8 cellular contexts compared by ENCODE assay signal in genomic region chr10:80498833-80499671, GRCh38. TPM values are rescaled to one million over a fixed set of nuclear protein-coding genes. Genes with fewer than 3 reads are reported as not detected.
DNase-seq lines count a peak whose midpoint lies in the region; ATAC-seq, FAIRE-seq and TF ChIP-seq lines count a peak whose summit lies in the region.

No MANE protein-coding gene starts in this region.

- no peaks in the 10 kb centered on the region for H4K20me1 ChIP-seq in OCI-LY7 (ENCODE audit: insufficient read depth, low read length)

- no peaks in the 10 kb centered on the region for H3K9me2 ChIP-seq in OCI-LY7 (ENCODE audit: insufficient read depth, low read length)

- WGBS in A549 (ENCODE audit: missing lambda C conversion rate): 14% methylated on average over 13 of the region's 14 CpGs
- WGBS in body of pancreas, 2 donors: 11 to 12% methylated on average over 8 to 14 of the region's 14 CpGs

- peaks cover 26% of the 10 kb centered on the region for H3K79me2 ChIP-seq in OCI-LY7 (ENCODE audit: insufficient read depth, low read depth, low read length)

- peaks cover 0 to 13% (median 6%) of the 10 kb centered on the region in 3 donors for H3K27me3 Mint-ChIP-seq in immature natural killer cell (ENCODE audit: low read depth in 3 of 3)

- H3K4me1 Mint-ChIP-seq in immature natural killer cell: peaks cover 99 to 100% of the 10 kb centered on the region in 2 donors

- no peak for FAIRE-seq in A549 (lab: Jason Lieb, UNC)

- H3K36me3 Mint-ChIP-seq in immature natural killer cell: peaks cover 16 to 35% (median 20%) of the 10 kb centered on the region in 3 donors

- TF ChIP-seq POLR2A in A549 (IDR thresholded peaks at IDR 0.05; ENCODE audit: low read length): no peak
- TF ChIP-seq POLR2A in body of pancreas (IDR thresholded peaks at IDR 0.05): peak in 2 of 3 donors; percentile 1

- ATAC-seq in A549 (peak; percentile 90 to 93), body of pancreas (peak; percentile 95)

- POLR2A ChIA-PET in A549 (lab: Yijun Ruan, JAX): interaction anchor here (0.5 to 1.3 kb wide), 3 partner anchors 21 to 91 kb away, joined by 3 to 4 read pairs (median 3); partner anchors contain the start of gene PRXL2A
- POLR2A ChIA-PET in OCI-LY7 (lab: Charles Lee): interaction anchor here (0.5 to 0.7 kb wide), 5 partner anchors 16 to 55 kb away, joined by 3 to 4 read pairs (median 3); no protein-coding TSS in a partner anchor

- peak overlapping the region; percentile 79 to 88 (median 85) for H3K4me3 Mint-ChIP-seq in immature natural killer cell

- no peak for TF ChIP-seq CTCF in A549 (IDR thresholded peaks at IDR 0.05)
- TF ChIP-seq CTCF in HFF-Myc (IDR thresholded peaks at IDR 0.05; ENCODE audit: low read depth, low read length, missing control alignments): no peak
- TF ChIP-seq CTCF in body of pancreas (IDR thresholded peaks at IDR 0.05): peak in 2 of 7 experiments; percentile 12 to 19
- TF ChIP-seq CTCF in OCI-LY7 (conservative IDR thresholded peaks at IDR 0.05; ENCODE audit: low read length): no peak

- peak overlapping the region; percentile 79 to 99 (median 96) for H3K27ac Mint-ChIP-seq in immature natural killer cell

- no peak overlapping the region for H2AFZ ChIP-seq in OCI-LY7 (ENCODE audit: low read length)

- intact Hi-C loops in body of pancreas (cut with DNase I): no loop called here
- intact Hi-C loops in OCI-LY7 (cut with micrococcal nuclease; ENCODE audit: unreplicated experiment): no loop called here

- H3K9ac ChIP-seq in skeletal muscle tissue (ENCODE audit: low read depth in 1 of 3, low read length in 3 of 3): peak overlapping the region; percentile 36 to 55 (median 50)

- H3K9me3 Mint-ChIP-seq in immature natural killer cell: peaks cover 0 to 6% (median 1%) of the 10 kb centered on the region in 6 donors

- H3K27me3 ChIP-seq in body of pancreas (no peaks in the 10 kb centered on the region), skeletal muscle tissue (ENCODE audit: control insufficient read depth in 3 of 3, insufficient read depth in 3 of 3, low read length in 3 of 3) (no peaks in the 10 kb centered on the region)

- H3K27ac ChIP-seq in A549 (peak overlapping the region; percentile 100), body of pancreas (peak overlapping the region; percentile 84 to 87 (median 86)), skeletal muscle tissue (ENCODE audit: low read depth, low read length) (peak overlapping the region; percentile 83), OCI-LY7 (ENCODE audit: low read depth, low read length, poor library complexity, severe bottlenecking) (no peak overlapping the region)

- no TSS peak for BruUV-seq in OCI-LY7 (replicated peaks; lab: Mats Ljungman, UMichigan)

- H3K36me3 ChIP-seq in body of pancreas (replicated peaks in 1 of 2; ENCODE audit: insufficient read depth in 1 of 2, low read depth in 2 of 2) (no peaks in the 10 kb centered on the region), skeletal muscle tissue (ENCODE audit: control insufficient read depth in 3 of 3, insufficient read depth in 3 of 3, low read length in 3 of 3) (no peaks in the 10 kb centered on the region), OCI-LY7 (ENCODE audit: insufficient read depth, low read length) (peaks cover 49% of the 10 kb centered on the region)

- CTCF ChIA-PET in A549 (lab: Yijun Ruan, JAX) (interaction anchor here (1.1 to 21.6 kb wide), 6 partner anchors 10 to 121 kb away, joined by 3 to 928 read pairs (median 4); partner anchors contain the start of gene TSPAN14), OCI-LY7 (lab: Charles Lee; ENCODE audit: unreplicated experiment) (interaction anchor here (0.8 kb wide), 1 partner anchor 55 kb away, joined by 3 read pairs; no protein-coding TSS in a partner anchor)

- peak; percentile 40 to 69; a peak in 3 of 5 replicates for TF ChIP-seq EP300 in A549 (IDR thresholded peaks at IDR 0.05)

- peak; percentile 91 to 94 for DNase-seq in A549 (ENCODE audit: low read depth in 1 of 2, low spot score in 1 of 2)
- peak; percentile 82 for DNase-seq in HFF-Myc (ENCODE audit: extremely low read depth, low read depth)
- peak; percentile 30 for DNase-seq in T-helper 9 cell
- DNase-seq in body of pancreas: peak; percentile 89 to 97 (median 95)
- DNase-seq in immature natural killer cell: peak; percentile 50 to 57 (median 55)
- no peak for DNase-seq in NCI-H2196 treated with DMSO at 0.1 percent for 48 hours (lab: John Stamatoyannopoulos, UW; ENCODE audit: unreplicated experiment)
- no peak for DNase-seq in OCI-LY7 (ENCODE audit: low spot score)

- no peak overlapping the region for H3K4me3 ChIP-seq in A549
- no peak overlapping the region for H3K4me3 ChIP-seq in HFF-Myc (replicated peaks; ENCODE audit: low read depth, low read length)
- no peak overlapping the region for H3K4me3 ChIP-seq in body of pancreas
- H3K4me3 ChIP-seq in skeletal muscle tissue (ENCODE audit: low read length in 3 of 3): peak overlapping the region; percentile 8 to 48 (median 24)
- H3K4me3 ChIP-seq in OCI-LY7 (ENCODE audit: low read depth, low read length, poor library complexity, severe bottlenecking): no peak overlapping the region

- TF ChIP-seq RAD21 in A549 (conservative IDR thresholded peaks at IDR 0.05 in 1 of 2, IDR thresholded peaks at IDR 0.05 in 1 of 2): peak; percentile 22 to 47; a peak in 4 of 5 replicates

- H3K4me2 ChIP-seq in A549 (peak overlapping the region; percentile 55), OCI-LY7 (ENCODE audit: low read length) (no peak overlapping the region)

- no peaks in the 10 kb centered on the region for H3K9me3 ChIP-seq in A549
- H3K9me3 ChIP-seq in body of pancreas: no peaks in the 10 kb centered on the region
- no peaks in the 10 kb centered on the region for H3K9me3 ChIP-seq in skeletal muscle tissue (ENCODE audit: control insufficient read depth in 3 of 3, low read length in 3 of 3)
- H3K9me3 ChIP-seq in OCI-LY7 (ENCODE audit: low read length): peaks cover 12% of the 10 kb centered on the region

- H3K4me1 ChIP-seq in A549 (peaks cover 99% of the 10 kb centered on the region), body of pancreas (peaks cover 82% of the 10 kb centered on the region), skeletal muscle tissue (ENCODE audit: control insufficient read depth in 3 of 3, insufficient read depth in 3 of 3, low read length in 3 of 3) (peaks cover 70 to 80% (median 76%) of the 10 kb centered on the region in 3 donors), OCI-LY7 (ENCODE audit: insufficient read depth, low read length, poor library complexity, severe bottlenecking) (peaks cover 6% of the 10 kb centered on the region)

TF ChIP-seq in A549, 52 proteins besides CTCF, POLR2A, EP300 and RAD21 (continues in another document):
- TF ChIP-seq SMC3 (IDR thresholded peaks at IDR 0.05) (peak; percentile 40; the same call in 2 of the 3 replicates), BHLHE40 (IDR thresholded peaks at IDR 0.05; ENCODE audit: low read depth, low read length) (no peak), USF2 (IDR thresholded peaks at IDR 0.05) (no peak), HMGXB4 (CRISPR knock-in tag; IDR thresholded peaks at IDR 0.05; ENCODE audit: borderline replicate concordance) (no peak), HOXA7 (CRISPR knock-in tag; IDR thresholded peaks at IDR 0.05) (no peak)

RNA-seq across cellular contexts. Expression of gene SH2D4B, which starts 38.6 kb away (rescaled TPM):
- 0.01 and 0.04 TPM in 2 replicates for polyA plus RNA-seq in A549 (2011; rRNA removed)
- polyA plus RNA-seq in A549 (2012; cell fraction: cytosol; rRNA removed): 0.01 TPM in 1 of 2 replicates, not detected in the other
- 0.02 and 0.04 TPM in 2 replicates for polyA plus RNA-seq in A549 (2012; cell fraction: nucleus; rRNA removed)
- polyA plus RNA-seq in A549 (2017; fragmentation: RNase III; extraction: RNeasy Plus Mini Kit Qiagen cat#74134 plus additional on column Dnase treatment): 0.03 to 0.12 TPM (median 0.03 TPM) in 3 replicates
- 0.10 and 0.25 TPM in 2 replicates for polyA minus RNA-seq in A549 (2011; rRNA and poly(A)+ RNA removed)
- under 1 TPM in 1 of 2 donors, not detected in 1; 0.33 TPM for total RNA-seq in body of pancreas
- not detected for polyA plus RNA-seq in immature natural killer cell
- under 0.01 TPM for total RNA-seq in skeletal muscle tissue
- 0.03 TPM in 1 of 2 replicates, not detected in the other for total RNA-seq in OCI-LY7 (2014; rRNA removed; shearing (Covaris generic))
- total RNA-seq in OCI-LY7 (2022): not detected in 2 replicates

RNA-seq across cellular contexts. Expression of gene TSPAN14, which starts 44.9 kb away (rescaled TPM):
- polyA plus RNA-seq in A549 (2011; rRNA removed): 87.0 and 97.1 TPM in 2 replicates
- polyA plus RNA-seq in A549 (2012; cell fraction: cytosol; rRNA removed): 119 and 152 TPM in 2 replicates
- 147 and 164 TPM in 2 replicates for polyA plus RNA-seq in A549 (2012; cell fraction: nucleus; rRNA removed)
- 101 to 124 TPM (median 121 TPM) in 3 replicates for polyA plus RNA-seq in A549 (2017; fragmentation: RNase III; extraction: RNeasy Plus Mini Kit Qiagen cat#74134 plus additional on column Dnase treatment)
- polyA minus RNA-seq in A549 (2011; rRNA and poly(A)+ RNA removed): 68.4 and 91.9 TPM in 2 replicates
- 10 to 100 TPM; 22.3 to 63.0 TPM for total RNA-seq in body of pancreas
- polyA plus RNA-seq in immature natural killer cell: 100 to 1,000 TPM; 141 to 363 (median 226) TPM
- total RNA-seq in skeletal muscle tissue: 6.3 TPM
- 15.5 and 17.0 TPM in 2 replicates for total RNA-seq in OCI-LY7 (2014; rRNA removed; shearing (Covaris generic))
- 33.4 and 33.6 TPM in 2 replicates for total RNA-seq in OCI-LY7 (2022)

Comparison
In these comparisons a context has a peak if more than half of its experiments do, and no peak if none do; other contexts are left out.
1. DNase-seq: peak in A549 (2 of 2), HFF-Myc (single experiment), T-helper 9 cell (single experiment), body of pancreas (4 of 4) and immature natural killer cell (3 of 3); none in NCI-H2196 treated with DMSO at 0.1 percent for 48 hours (single experiment) and OCI-LY7 (single experiment).
2. H3K4me3 ChIP-seq: peak in skeletal muscle tissue (3 of 3); none in A549 (single experiment), HFF-Myc (single experiment), body of pancreas (0 of 2) and OCI-LY7 (single experiment).